In the genomic region with DNA sequence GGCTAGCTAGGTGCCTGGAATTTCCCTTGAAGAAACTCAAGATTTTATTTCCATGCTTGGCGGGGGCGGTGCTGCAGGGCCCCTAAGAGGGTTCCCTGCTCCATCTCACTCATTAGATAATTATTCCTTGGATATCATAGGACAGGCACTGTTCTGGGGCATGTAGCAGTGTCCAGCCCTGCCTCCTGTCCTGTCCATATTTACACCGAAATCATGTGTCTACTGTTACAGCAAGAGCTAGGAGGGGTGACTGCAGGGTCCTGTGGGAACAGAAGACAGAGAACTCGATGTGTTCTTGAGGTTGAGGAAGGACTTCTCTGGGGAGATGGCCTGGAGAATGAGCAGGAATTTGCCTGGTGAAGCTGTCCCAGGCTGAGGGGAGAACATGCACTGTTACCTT, we compare ENCODE assay signal across 16 cellular contexts.
A peak's percentile ranks its signal among the peaks of the same experiment; 100 is the strongest.
DNase-seq lines count a peak whose midpoint lies in the region; ATAC-seq, FAIRE-seq and TF ChIP-seq lines count a peak whose summit lies in the region.
"Had no signal": no experiment of that assay in that cellular context is flagged by ENCODE, and none has a peak within 500 bp of the region (broad histone marks: within the 10 kb centered on the region; RNA-seq: fewer than 3 reads in every experiment).

No MANE protein-coding gene starts in this region.

- intact Hi-C loops in CD8-positive, alpha-beta T cell (cut with DNase I, micrococcal nuclease) = no loop called here
- intact Hi-C loops in K562 (cut with micrococcal nuclease) (loop anchor here (5.0 kb wide), 1 partner anchor 355 kb away; no protein-coding TSS in a partner anchor), sciatic nerve (cut with DNase I) (no loop called here)

- no peaks in the 10 kb centered on the region for H3K9me3 Mint-ChIP-seq in CD8-positive, alpha-beta T cell
- no peaks in the 10 kb centered on the region for H3K9me3 Mint-ChIP-seq in endothelial cell (ENCODE audit: unreplicated experiment)
- H3K9me3 Mint-ChIP-seq: activated B cell treated with CpG ODN at 0.5 μM for 24 hours had no signal

- H3K4me2 ChIP-seq in K562 (ENCODE audit: insufficient read depth, low read length) (no peak overlapping the region), Karpas-422 (ENCODE audit: low read depth, low read length, poor library complexity, severe bottlenecking) (no peak overlapping the region)

- no peak overlapping the region for H3K9ac ChIP-seq in K562 (ENCODE audit: insufficient read depth in 1 of 2, low read depth in 2 of 2, low read length in 2 of 2)
- H3K9ac ChIP-seq in Karpas-422 (ENCODE audit: low read length) = no peak overlapping the region

- peak; percentile 49 for DNase-seq in activated CD8-positive, alpha-beta memory T cell treated with anti-CD3 and anti-CD28 coated beads for 24 hours
- DNase-seq in activated CD8-positive, alpha-beta memory T cell treated with anti-CD3 and anti-CD28 coated beads, Interleukin-2, amount 50 U/mL, for 4 hours = no peak
- no peak for DNase-seq in CD8-positive, alpha-beta T cell
- DNase-seq in K562 (ENCODE audit: extremely low read depth in 1 of 4, low spot score in 3 of 4) (no peak), sciatic nerve (ENCODE audit: low spot score) (no peak), endothelial cell (ENCODE audit: low spot score) (no peak), Karpas-422 (no peak)
- DNase-seq: activated B cell treated with CpG ODN at 0.5 μM for 24 hours, cortex of kidney, EL, NCI-H1092, NCI-H2029, NCI-H226, NCI-H774 had no signal

- H3K79me2 ChIP-seq in K562 (ENCODE audit: control insufficient read depth, insufficient read depth, low read length) = no peaks in the 10 kb centered on the region
- peaks cover 8% of the 10 kb centered on the region; the same call in 1 of the 2 replicates for H3K79me2 ChIP-seq in Karpas-422 (ENCODE audit: low read length)

- POLR2A ChIA-PET in CD8-positive, alpha-beta T cell (lab: Charles Lee) = no interaction called here
- POLR2A ChIA-PET in K562 (lab: Yijun Ruan, JAX) = interaction anchor here (2.3 kb wide), 1 partner anchor 11 kb away, joined by 6 read pairs; no protein-coding TSS in a partner anchor

- peaks cover 4% of the 10 kb centered on the region for H3K4me1 Mint-ChIP-seq in CD8-positive, alpha-beta T cell (ENCODE audit: low read depth)
- H3K4me1 Mint-ChIP-seq in endothelial cell (ENCODE audit: unreplicated experiment) = no peaks in the 10 kb centered on the region
- H3K4me1 Mint-ChIP-seq: activated B cell treated with CpG ODN at 0.5 μM for 24 hours had no signal

- no peak for TF ChIP-seq CTCF in CD8-positive, alpha-beta T cell (IDR thresholded peaks at IDR 0.05)
- TF ChIP-seq CTCF in K562 (IDR thresholded peaks at IDR 0.05 in 2 of 3, conservative IDR thresholded peaks at IDR 0.05 in 1 of 3; ENCODE audit: insufficient read depth in 2 of 3, low read depth in 1 of 3, low read length in 3 of 3) (no peak), endothelial cell (IDR thresholded peaks at IDR 0.05; ENCODE audit: unreplicated experiment) (no peak)

- no peak overlapping the region for H3K4me3 ChIP-seq in CD8-positive, alpha-beta T cell (ENCODE audit: low read depth, low read length)
- no peak overlapping the region for H3K4me3 ChIP-seq in K562
- no peak overlapping the region for H3K4me3 ChIP-seq in Karpas-422 (ENCODE audit: low read length)

- H3K9me2 ChIP-seq in Karpas-422 (replicated peaks; ENCODE audit: insufficient read depth, low read length) = no peaks in the 10 kb centered on the region

- no peaks in the 10 kb centered on the region for H3K27me3 Mint-ChIP-seq in CD8-positive, alpha-beta T cell (ENCODE audit: low read depth)
- peaks cover 6% of the 10 kb centered on the region for H3K27me3 Mint-ChIP-seq in endothelial cell (ENCODE audit: unreplicated experiment)
- H3K27me3 Mint-ChIP-seq: activated B cell treated with CpG ODN at 0.5 μM for 24 hours had no signal

- TF ChIP-seq POLR2A in K562 (conservative IDR thresholded peaks at IDR 0.05) = no peak

- H3K9me3 ChIP-seq in CD8-positive, alpha-beta T cell (ENCODE audit: low read length) = no peaks in the 10 kb centered on the region
- H3K9me3 ChIP-seq in K562 (replicated peaks; ENCODE audit: control insufficient read depth, insufficient read depth, low read depth, low read length) = no peaks in the 10 kb centered on the region
- no peaks in the 10 kb centered on the region for H3K9me3 ChIP-seq in Karpas-422 (ENCODE audit: low read length)

- no peaks in the 10 kb centered on the region for H3K27me3 ChIP-seq in CD8-positive, alpha-beta T cell (ENCODE audit: insufficient read depth, low read length)
- H3K27me3 ChIP-seq in K562 (ENCODE audit: control insufficient read depth in 2 of 2, insufficient read depth in 2 of 2, low read length in 2 of 2) (peaks cover 0 to 12% of the 10 kb centered on the region in 2 experiments; a peak in 1 of 5 replicates), Karpas-422 (ENCODE audit: low read length) (no peaks in the 10 kb centered on the region)

- H4K20me1 ChIP-seq in K562 (replicated peaks; ENCODE audit: control insufficient read depth, insufficient read depth, low read length) (0 out of 2 replicates have a peak, but pooled peaks cover 2% of the 10 kb centered on the region), Karpas-422 (ENCODE audit: insufficient read depth, low read depth, low read length) (no peaks in the 10 kb centered on the region)

- FAIRE-seq in K562 (lab: Jason Lieb, UNC) = no peak
- FAIRE-seq: endometrium had no signal

- CTCF ChIA-PET in CD8-positive, alpha-beta T cell (lab: Charles Lee) = interaction anchor here (0.6 kb wide), 1 partner anchor 44 kb away, joined by 3 read pairs; no protein-coding TSS in a partner anchor
- CTCF ChIA-PET in K562 (lab: Yijun Ruan, JAX; ENCODE audit: low intra/inter-chr PET ratio) = no interaction called here

- TF ChIP-seq EP300 in K562 (IDR thresholded peaks at IDR 0.05; ENCODE audit: low read length) = no peak

- WGBS in K562 (ENCODE audit: insufficient coverage, low coverage, missing lambda C conversion rate) = 9% methylated on average over 4 of the region's 4 CpGs

- no peak overlapping the region for H3K4me3 Mint-ChIP-seq in CD8-positive, alpha-beta T cell
- no peak overlapping the region for H3K4me3 Mint-ChIP-seq in endothelial cell (ENCODE audit: unreplicated experiment)
- H3K4me3 Mint-ChIP-seq: activated B cell treated with CpG ODN at 0.5 μM for 24 hours had no signal

- in situ Hi-C loops in K562 (cut with MboI) = no loop called here

- H3K36me3 ChIP-seq in CD8-positive, alpha-beta T cell (ENCODE audit: insufficient read depth, low read length) = peaks cover 93% of the 10 kb centered on the region
- no peaks in the 10 kb centered on the region for H3K36me3 ChIP-seq in K562 (ENCODE audit: control insufficient read depth, insufficient read depth, low read length)
- peaks cover 43% of the 10 kb centered on the region; the same call in 1 of the 2 replicates for H3K36me3 ChIP-seq in Karpas-422 (ENCODE audit: insufficient read depth, low read length)

- no peak for ATAC-seq in CD8-positive, alpha-beta T cell
- ATAC-seq in K562 (no peak), sciatic nerve (peak; percentile 76), GM18870 (IDR thresholded peaks at IDR 0.05; ENCODE audit: unreplicated experiment) (no peak)

- TF ChIP-seq RAD21 in K562 (CRISPR knock-in tag; conservative IDR thresholded peaks at IDR 0.05 in 1 of 2, IDR thresholded peaks at IDR 0.05 in 1 of 2) = no peak

- no peak overlapping the region for H3K27ac ChIP-seq in CD8-positive, alpha-beta T cell (ENCODE audit: low read depth, low read length)
- H3K27ac ChIP-seq in K562 (ENCODE audit: extremely low read depth, low read depth, low read length) (no peak overlapping the region), Karpas-422 (ENCODE audit: low read length) (no peak overlapping the region)

- BruUV-seq in K562 (replicated peaks; lab: Mats Ljungman, UMichigan) = no TSS peak

- H2AFZ ChIP-seq in K562 (ENCODE audit: low read depth, low read length) (no peak overlapping the region), Karpas-422 (ENCODE audit: low read length) (no peak overlapping the region)

- H3K36me3 Mint-ChIP-seq in CD8-positive, alpha-beta T cell = peaks cover 96% of the 10 kb centered on the region
- peaks cover 22% of the 10 kb centered on the region for H3K36me3 Mint-ChIP-seq in endothelial cell (ENCODE audit: low read depth, unreplicated experiment)

- no peaks in the 10 kb centered on the region for H3K4me1 ChIP-seq in CD8-positive, alpha-beta T cell (ENCODE audit: insufficient read depth, low read length)
- peaks cover 7 to 28% of the 10 kb centered on the region in 2 experiments; a peak in 4 of 5 replicates for H3K4me1 ChIP-seq in K562 (replicated peaks in 1 of 2; ENCODE audit: control insufficient read depth in 2 of 2, insufficient read depth in 2 of 2, low read length in 2 of 2)
- no peaks in the 10 kb centered on the region for H3K4me1 ChIP-seq in Karpas-422 (ENCODE audit: low read length)

- H3K9me1 ChIP-seq in K562 (ENCODE audit: control insufficient read depth, insufficient read depth, low read length) = no peaks in the 10 kb centered on the region

- peak overlapping the region; percentile 76 for H3K27ac Mint-ChIP-seq in CD8-positive, alpha-beta T cell
- H3K27ac Mint-ChIP-seq in endothelial cell (ENCODE audit: unreplicated experiment) = no peak overlapping the region
- H3K27ac Mint-ChIP-seq: activated B cell treated with CpG ODN at 0.5 μM for 24 hours had no signal
